Comparison of ENCODE assay signal across 8 cellular contexts in genomic region chr15:32994810-32995424, GRCh38.
DNase-seq lines count a peak whose midpoint lies in the region; ATAC-seq and TF ChIP-seq lines count a peak whose summit lies in the region.

No MANE protein-coding gene starts in this region.

- TF ChIP-seq POLR2A in prostate gland (IDR thresholded peaks at IDR 0.05): no peak

- H3K9me3 ChIP-seq in prostate gland: no peaks in the 10 kb centered on the region
- no peaks in the 10 kb centered on the region for H3K9me3 ChIP-seq in mucosa of descending colon

- ATAC-seq in mucosa of descending colon (no peak), GM19452 (IDR thresholded peaks at IDR 0.05; ENCODE audit: unreplicated experiment) (no peak)

- H3K27ac ChIP-seq in dorsolateral prefrontal cortex: no peak overlapping the region
- H3K27ac ChIP-seq in prostate gland: no peak overlapping the region

- intact Hi-C loops in dorsolateral prefrontal cortex (cut with DNase I) (loop anchor here in 1 of 2 donors (5.0 kb wide), 1 partner anchor 333 kb away; no protein-coding TSS in a partner anchor), prostate gland (cut with DNase I) (loop anchor here (2.0 to 5.0 kb wide), 4 partner anchors 38 to 343 kb away; no protein-coding TSS in a partner anchor), mucosa of descending colon (cut with DNase I, micrococcal nuclease) (loop anchor here (5.0 kb wide), 1 partner anchor 333 kb away; no protein-coding TSS in a partner anchor)

- no peaks in the 10 kb centered on the region for H3K4me1 ChIP-seq in prostate gland (replicated peaks)
- no peaks in the 10 kb centered on the region for H3K4me1 ChIP-seq in mucosa of descending colon (ENCODE audit: low read depth)

- H3K27me3 ChIP-seq in dorsolateral prefrontal cortex (no peaks in the 10 kb centered on the region), prostate gland (replicated peaks; ENCODE audit: insufficient read depth) (no peaks in the 10 kb centered on the region)

- 98% methylated on average over 1 of the region's 1 CpG for WGBS in prostate gland

- TF ChIP-seq CTCF in dorsolateral prefrontal cortex (IDR thresholded peaks at IDR 0.05 in 54 of 56, conservative IDR thresholded peaks at IDR 0.05 in 2 of 56; ENCODE audit: low read depth in 1 of 56, partially characterized antibody in 56 of 56) (peak; percentile 34 to 83 (median 66)), prostate gland (IDR thresholded peaks at IDR 0.05) (peak in 3 of 4 experiments; percentile 51 to 61 (median 59)), mucosa of descending colon (IDR thresholded peaks at IDR 0.05) (no peak)

- H3K4me3 ChIP-seq in dorsolateral prefrontal cortex: no peak overlapping the region
- no peak overlapping the region for H3K4me3 ChIP-seq in prostate gland
- no peak overlapping the region for H3K4me3 ChIP-seq in mucosa of descending colon

- peak; percentile 2 to 42 for DNase-seq in NCI-H524 (lab: John Stamatoyannopoulos, UW)
- no peak for DNase-seq in NCI-H524 treated with DMSO at 0.1 percent for 48 hours (lab: John Stamatoyannopoulos, UW)
- DNase-seq in NCI-H774 (lab: John Stamatoyannopoulos, UW): peak; percentile 3
- no peak for DNase-seq in dorsolateral prefrontal cortex
- no peak for DNase-seq in prostate gland (ENCODE audit: low spot score)
- no peak for DNase-seq in mucosa of descending colon
- no peak for DNase-seq in D341Med (ENCODE audit: low spot score)

- H3K36me3 ChIP-seq in prostate gland (no peaks in the 10 kb centered on the region), mucosa of descending colon (ENCODE audit: low read depth) (no peaks in the 10 kb centered on the region)

Comparison
In these comparisons a context has a peak if more than half of its experiments do, and no peak if none do; other contexts are left out.
1. DNase-seq: peak in NCI-H524 (2 of 2) and NCI-H774 (single experiment); none in NCI-H524 treated with DMSO at 0.1 percent for 48 hours (single experiment), dorsolateral prefrontal cortex (0 of 10), prostate gland (single experiment), mucosa of descending colon (0 of 3) and D341Med (single experiment).